Comparison of ENCODE assay signal across 14 cellular contexts in genomic region chr7:10429031-10429430, GRCh38.
"Had no signal": no experiment of that assay in that cellular context is flagged by ENCODE, and none has a peak within 500 bp of the region (broad histone marks: within the 10 kb centered on the region; RNA-seq: fewer than 3 reads in every experiment).

No MANE protein-coding gene starts in this region.

- H3K4me1 ChIP-seq: foreskin keratinocyte, pancreas, right lobe of liver, spleen, upper lobe of left lung had no signal

- H3K9me3 ChIP-seq: pancreas, right lobe of liver, spleen, thoracic aorta, upper lobe of left lung had no signal

- H3K36me3 Mint-ChIP-seq: activated naive CD8-positive, alpha-beta T cell; naive B cell; stimulated activated naive B cell treated with anti-CD40 and anti-IgM and Interleukin-4, amounts not matched to agents 10 μg/mL and 1 μg/mL and 100 μg/mL, for 72 hours had no signal

- ATAC-seq: activated T-cell treated with anti-CD3 and anti-CD28 coated beads, Interleukin-2, amount 50 U/mL, for 72 hours; foreskin keratinocyte; left lobe of liver; pancreas; right lobe of liver; stimulated activated naive B cell treated with anti-CD40 and anti-IgM and Interleukin-4, amounts not matched to agents 10 μg/mL and 1 μg/mL and 100 μg/mL, for 72 hours had no signal

- H3K36me3 ChIP-seq: pancreas, right lobe of liver, spleen, thoracic aorta, upper lobe of left lung had no signal

- H3K4me1 Mint-ChIP-seq: naive B cell; stimulated activated naive B cell treated with anti-CD40 and anti-IgM and Interleukin-4, amounts not matched to agents 10 μg/mL and 1 μg/mL and 100 μg/mL, for 72 hours had no signal

- H3K27me3 Mint-ChIP-seq: activated naive CD8-positive, alpha-beta T cell; naive B cell; stimulated activated naive B cell treated with anti-CD40 and anti-IgM and Interleukin-4, amounts not matched to agents 10 μg/mL and 1 μg/mL and 100 μg/mL, for 72 hours had no signal

- H3K27me3 ChIP-seq: foreskin keratinocyte, pancreas, right lobe of liver, spleen, upper lobe of left lung had no signal

- DNase-seq: activated CD4-positive, alpha-beta T cell treated with anti-CD3 and anti-CD28 coated beads, Interleukin-2, amount 50 U/mL, for 4 hours; activated gamma-delta T cell; activated T-cell treated with anti-CD3 and anti-CD28 coated beads, Interleukin-2, amount 50 U/mL, for 72 hours; foreskin keratinocyte; naive B cell; pancreas; right lobe of liver; spleen; stimulated activated naive B cell treated with anti-CD40 and anti-IgM and Interleukin-4, amounts not matched to agents 10 μg/mL and 1 μg/mL and 100 μg/mL, for 72 hours; T-helper 2 cell; upper lobe of left lung had no signal

- H3K27ac Mint-ChIP-seq: activated naive CD8-positive, alpha-beta T cell; activated T-cell treated with anti-CD3 and anti-CD28 coated beads, Interleukin-2, amount 50 U/mL, for 72 hours; naive B cell; stimulated activated naive B cell treated with anti-CD40 and anti-IgM and Interleukin-4, amounts not matched to agents 10 μg/mL and 1 μg/mL and 100 μg/mL, for 72 hours had no signal

- H3K27ac ChIP-seq: foreskin keratinocyte, pancreas, right lobe of liver, spleen, thoracic aorta, upper lobe of left lung had no signal

- H3K4me3 Mint-ChIP-seq: activated naive CD8-positive, alpha-beta T cell; activated T-cell treated with anti-CD3 and anti-CD28 coated beads, Interleukin-2, amount 50 U/mL, for 72 hours; naive B cell; stimulated activated naive B cell treated with anti-CD40 and anti-IgM and Interleukin-4, amounts not matched to agents 10 μg/mL and 1 μg/mL and 100 μg/mL, for 72 hours had no signal

- H3K4me3 ChIP-seq: pancreas, right lobe of liver, spleen, thoracic aorta, upper lobe of left lung had no signal
